ENCODE assay signal across 33 cellular contexts in genomic region chr12:47493801-47494200, GRCh38.
"Had no signal": no experiment of that assay in that cellular context is flagged by ENCODE, and none has a peak within 500 bp of the region (broad histone marks: within the 10 kb centered on the region; RNA-seq: fewer than 3 reads in every experiment).

No MANE protein-coding gene starts in this region.

- H3K27ac ChIP-seq: adrenal gland, ascending aorta, body of pancreas, brain microvascular endothelial cell, breast epithelium, cardiac muscle cell had no signal

- FAIRE-seq: astrocyte, bronchial epithelial cell had no signal

- H3K9me3 ChIP-seq: adrenal gland, ascending aorta had no signal

- ATAC-seq: activated naive CD4-positive, alpha-beta T cell treated with anti-CD3 and anti-CD28 coated beads, Interleukin-2, amount 50 U/mL, for 72 hours; activated naive CD8-positive, alpha-beta T cell treated with anti-CD3 and anti-CD28 coated beads, Interleukin-2, amount 50 U/mL, for 24 hours; activated T-cell treated with anti-CD3 and anti-CD28 coated beads, Interleukin-2, amount 50 U/mL, for 4 hours; activated T-cell treated with anti-CD3 and anti-CD28 coated beads, Interleukin-2, amount 50 U/mL, for 72 hours; activated T-helper 17 cell treated with anti-CD3 and anti-CD28 coated beads, Interleukin-2, amount 50 U/mL, for 72 hours; body of pancreas had no signal

- H3K4me3 ChIP-seq: adrenal gland, ascending aorta, body of pancreas, breast epithelium, cardiac muscle cell had no signal

- H3K4me1 ChIP-seq: adrenal gland, ascending aorta, body of pancreas, breast epithelium had no signal

- H3K27me3 ChIP-seq: adrenal gland, ascending aorta, body of pancreas, brain microvascular endothelial cell, breast epithelium, cardiac muscle cell had no signal

- DNase-seq: activated effector memory CD4-positive, alpha-beta T cell treated with anti-CD3 and anti-CD28 coated beads, Interleukin-2, amount 50 U/mL, for 16 hours; activated effector memory CD4-positive, alpha-beta T cell treated with Interleukin-2 at 50 U/mL for 16 hours; activated gamma-delta T cell; activated gamma-delta T cell treated with Interleukin-2 at 50 U/mL for 16 hours; activated naive CD4-positive, alpha-beta T cell; activated naive CD4-positive, alpha-beta T cell treated with anti-CD3 and anti-CD28 coated beads for 36 hours; activated naive CD4-positive, alpha-beta T cell treated with anti-CD3 and anti-CD28 coated beads, Interleukin-2, amount 10 ng/mL, durations not matched to agents 7 days and 5 days; activated naive CD4-positive, alpha-beta T cell treated with anti-CD3 and anti-CD28 coated beads, Interleukin-2, amount 50 U/mL, for 16 hours; activated naive CD4-positive, alpha-beta T cell treated with Interleukin-2 at 50 U/mL for 16 hours; activated naive CD8-positive, alpha-beta T cell treated with anti-CD3 and anti-CD28 coated beads for 36 hours; activated naive CD8-positive, alpha-beta T cell treated with anti-CD3 and anti-CD28 coated beads, Interleukin-2, amount 10 ng/mL, durations not matched to agents 7 days and 5 days; activated naive CD8-positive, alpha-beta T cell treated with anti-CD3 and anti-CD28 coated beads, Interleukin-2, amount 50 U/mL, for 24 hours; activated T-cell treated with anti-CD3 and anti-CD28 coated beads, Interleukin-2, amount 50 U/mL, for 24 hours; activated T-cell treated with anti-CD3 and anti-CD28 coated beads, Interleukin-2, amount 50 U/mL, for 4 hours; activated T-cell treated with anti-CD3 and anti-CD28 coated beads, Interleukin-2, amount 50 U/mL, for 48 hours; activated T-cell treated with anti-CD3 and anti-CD28 coated beads, Interleukin-2, amount 50 U/mL, for 72 hours; adrenal gland; amniotic stem cell; amygdala; anterior cingulate cortex; aorta; body of pancreas; brain microvascular endothelial cell; caudate nucleus; central memory CD4-positive, alpha-beta T cell; cerebellar nuclear complex had no signal

- H3K36me3 ChIP-seq: adrenal gland, ascending aorta, brain microvascular endothelial cell, breast epithelium, cardiac muscle cell had no signal
